ENCODE assay signal across 1 cellular context in genomic region chr6:7532821-7533220, GRCh38.
TF ChIP-seq lines count a peak whose summit lies in the region.

No MANE protein-coding gene starts in this region.

TF ChIP-seq in H1, 55 proteins besides CTCF, POLR2A, EP300 and RAD21:
- TF ChIP-seq CEBPB (IDR thresholded peaks at IDR 0.05; ENCODE audit: low read depth, low read length) (no peak), RXRA (IDR thresholded peaks at IDR 0.05; ENCODE audit: insufficient read depth, low read depth, low read length) (no peak), EGR1 (IDR thresholded peaks at IDR 0.05; ENCODE audit: borderline replicate concordance, low read depth, low read length) (no peak), TAF7 (optimal IDR thresholded peaks at IDR 0.05; ENCODE audit: borderline replicate concordance, low read depth, low read length) (no peak), TCF12 (IDR thresholded peaks at IDR 0.05; ENCODE audit: low read depth, low read length) (no peak), SRF (IDR thresholded peaks at IDR 0.05; ENCODE audit: low read depth, low read length) (no peak), FOSL1 (IDR thresholded peaks at IDR 0.05; ENCODE audit: insufficient read depth, low read depth, low read length) (no peak), RNF2 (IDR thresholded peaks at IDR 0.05; ENCODE audit: borderline replicate concordance, low read depth, low read length, missing control alignments, poor library complexity, severe bottlenecking) (no peak), PHF8 (conservative IDR thresholded peaks at IDR 0.05; ENCODE audit: low read depth, low read length) (no peak), CBX5 (IDR thresholded peaks at IDR 0.05; ENCODE audit: low read depth, low read length) (no peak), KDM1A (IDR thresholded peaks at IDR 0.05; ENCODE audit: borderline replicate concordance, low read length) (no peak), NANOG (IDR thresholded peaks at IDR 0.05; ENCODE audit: insufficient read depth, low read depth, low read length, poor library complexity, severe bottlenecking) (no peak), ATF2 (IDR thresholded peaks at IDR 0.05; ENCODE audit: low read length) (no peak), YY1 (IDR thresholded peaks at IDR 0.05; ENCODE audit: low read depth, low read length) (no peak), SIX5 (IDR thresholded peaks at IDR 0.05; ENCODE audit: low read depth, low read length) (no peak), KDM4A (IDR thresholded peaks at IDR 0.05; ENCODE audit: low read depth, low read length, severe bottlenecking) (no peak), NRF1 (IDR thresholded peaks at IDR 0.05; ENCODE audit: low read depth, low read length) (no peak), HDAC2 (IDR thresholded peaks at IDR 0.05; ENCODE audit: borderline replicate concordance in 1 of 2, low read depth in 2 of 2, low read length in 2 of 2) (no peak), POU5F1 (IDR thresholded peaks at IDR 0.05; ENCODE audit: low read depth, low read length) (no peak)
